ENCODE assay signal across 21 cellular contexts in genomic region chr16:82979406-82980111, GRCh38.
"Had no signal": no experiment of that assay in that cellular context is flagged by ENCODE, and none has a peak within 500 bp of the region (broad histone marks: within the 10 kb centered on the region; RNA-seq: fewer than 3 reads in every experiment).

No MANE protein-coding gene starts in this region.

- H3K79me2 ChIP-seq: parathyroid adenoma had no signal

- H3K9ac ChIP-seq: parathyroid adenoma had no signal

- H3K4me3 Mint-ChIP-seq: activated naive CD8-positive, alpha-beta T cell; memory B cell; naive thymus-derived CD8-positive, alpha-beta T cell; stimulated activated naive B cell treated with anti-CD40 and anti-IgM and Interleukin-4, amounts not matched to agents 10 μg/mL and 1 μg/mL and 100 μg/mL, for 72 hours had no signal

- ATAC-seq: body of pancreas; gastrocnemius medialis; left lung; naive thymus-derived CD8-positive, alpha-beta T cell; stimulated activated naive B cell treated with anti-CD40 and anti-IgM and Interleukin-4, amounts not matched to agents 10 μg/mL and 1 μg/mL and 100 μg/mL, for 72 hours had no signal

- H3K36me3 ChIP-seq: gastrocnemius medialis, left lung, right atrium auricular region, thyroid gland, vagina had no signal

- H3K27ac Mint-ChIP-seq: activated naive CD8-positive, alpha-beta T cell; memory B cell; naive thymus-derived CD8-positive, alpha-beta T cell; stimulated activated naive B cell treated with anti-CD40 and anti-IgM and Interleukin-4, amounts not matched to agents 10 μg/mL and 1 μg/mL and 100 μg/mL, for 72 hours had no signal

- H2AFZ ChIP-seq: parathyroid adenoma had no signal

- H3K36me3 Mint-ChIP-seq: activated naive CD8-positive, alpha-beta T cell; memory B cell; naive thymus-derived CD8-positive, alpha-beta T cell; stimulated activated naive B cell treated with anti-CD40 and anti-IgM and Interleukin-4, amounts not matched to agents 10 μg/mL and 1 μg/mL and 100 μg/mL, for 72 hours had no signal

- H3K27ac ChIP-seq: body of pancreas, coronary artery, gastrocnemius medialis, left lung, parathyroid adenoma, right atrium auricular region, thyroid gland, vagina had no signal

- H3K4me1 ChIP-seq: body of pancreas, gastrocnemius medialis, left lung, parathyroid adenoma, right atrium auricular region, thyroid gland, vagina had no signal

- DNase-seq: activated gamma-delta T cell treated with Interleukin-2 at 50 U/mL for 16 hours; amniotic stem cell; body of pancreas; central memory CD4-positive, alpha-beta T cell; effector CD4-positive, alpha-beta T cell; gastrocnemius medialis; islet precursor cell; left lung; naive thymus-derived CD8-positive, alpha-beta T cell; stimulated activated CD4-positive, alpha-beta T cell treated with anti-CD3 and anti-CD28 coated beads, Interleukin-15, amount 100 ng/mL, for 24 hours; stimulated activated CD4-positive, alpha-beta T cell treated with anti-CD3 and anti-CD28 coated beads, Interleukin-4, amount 100 ng/mL, for 1 hour; stimulated activated naive B cell treated with anti-CD40 and anti-IgM and Interleukin-4, amounts not matched to agents 10 μg/mL and 1 μg/mL and 100 μg/mL, for 72 hours; T-helper 1 cell; T1000; thyroid gland had no signal

- H3K9me3 ChIP-seq: body of pancreas, gastrocnemius medialis, right atrium auricular region, thyroid gland, vagina had no signal

- H3K4me3 ChIP-seq: body of pancreas, coronary artery, gastrocnemius medialis, left lung, right atrium auricular region, thyroid gland, vagina had no signal

- H3K27me3 ChIP-seq: body of pancreas, gastrocnemius medialis, left lung, right atrium auricular region, thyroid gland, vagina had no signal

- H3K27me3 Mint-ChIP-seq: activated naive CD8-positive, alpha-beta T cell; stimulated activated naive B cell treated with anti-CD40 and anti-IgM and Interleukin-4, amounts not matched to agents 10 μg/mL and 1 μg/mL and 100 μg/mL, for 72 hours had no signal

- H3K4me1 Mint-ChIP-seq: memory B cell; stimulated activated naive B cell treated with anti-CD40 and anti-IgM and Interleukin-4, amounts not matched to agents 10 μg/mL and 1 μg/mL and 100 μg/mL, for 72 hours had no signal
